In genomic region chr18:2845175-2845574, GRCh38 we compare ENCODE assay signal across 21 cellular contexts. TPM values are rescaled to one million over a fixed set of nuclear protein-coding genes. Genes with fewer than 3 reads are reported as not detected.
A peak's percentile ranks its signal among the peaks of the same experiment; 100 is the strongest.
DNase-seq lines count a peak whose midpoint lies in the region; ATAC-seq, FAIRE-seq and TF ChIP-seq lines count a peak whose summit lies in the region.
"Had no signal": no experiment of that assay in that cellular context is flagged by ENCODE, and none has a peak within 500 bp of the region (broad histone marks: within the 10 kb centered on the region; RNA-seq: fewer than 3 reads in every experiment).

No MANE protein-coding gene starts in this region.

- no peak for TF ChIP-seq CTCF in cardiac muscle cell (IDR thresholded peaks at IDR 0.05; ENCODE audit: low read depth, low read length)
- TF ChIP-seq CTCF in activated B cell treated with CpG ODN at 0.5 μM for 24 hours (IDR thresholded peaks at IDR 0.05): no peak
- TF ChIP-seq CTCF in coronary artery (IDR thresholded peaks at IDR 0.05): no peak

- POLR2A ChIA-PET in activated B cell treated with CpG ODN at 0.5 μM for 24 hours (lab: Charles Lee): interaction anchor here (0.6 to 1.7 kb wide), 3 partner anchors 9 to 402 kb away, joined by 3 to 8 read pairs (median 6); partner anchors contain the start of gene MYL12A

- peak overlapping the region; percentile 1 for H3K4me3 Mint-ChIP-seq in activated B cell treated with CpG ODN at 0.5 μM for 24 hours
- H3K4me3 Mint-ChIP-seq in naive B cell: peak overlapping the region in 5 of 8 donors; percentile 2 to 91 (median 84)

- H3K36me3 Mint-ChIP-seq in activated B cell treated with CpG ODN at 0.5 μM for 24 hours (ENCODE audit: low read depth) (peaks cover 8% of the 10 kb centered on the region), naive B cell (no peaks in the 10 kb centered on the region)

- H3K36me3 ChIP-seq in cardiac muscle cell: no peaks in the 10 kb centered on the region
- H3K36me3 ChIP-seq: MG63, Peyer's patch had no signal

- H3K27me3 Mint-ChIP-seq in activated B cell treated with CpG ODN at 0.5 μM for 24 hours (no peaks in the 10 kb centered on the region), naive B cell (peaks cover under 1 to 16% (median 11%) of the 10 kb centered on the region in 3 donors)

- H3K4me1 ChIP-seq in cardiac muscle cell (ENCODE audit: low read depth): peaks cover 12% of the 10 kb centered on the region

- DNase-seq in cardiac muscle cell (ENCODE audit: low read depth in 1 of 2, low spot score in 1 of 2): no peak
- DNase-seq in Right ventricle myocardium inferior (ENCODE audit: missing footprints): no peak
- no peak for DNase-seq in activated B cell treated with CpG ODN at 0.5 μM for 24 hours
- DNase-seq in naive B cell: no peak
- no peak for DNase-seq in GM12892 (ENCODE audit: insufficient read length)
- DNase-seq in GM19239 (ENCODE audit: insufficient read length, low spot score): no peak
- no peak for DNase-seq in NCI-H446 (lab: John Stamatoyannopoulos, UW)
- DNase-seq in coronary artery (ENCODE audit: low spot score): no peak
- DNase-seq: C1 segment of cervical spinal cord, Calu3, KG1, MG63, NCI-H1105 treated with DMSO at 0.1 percent for 48 hours, NCI-H187 treated with DMSO at 0.1 percent for 48 hours, NCI-H2171, NCI-H510A, SHP77 treated with DMSO at 0.1 percent for 48 hours had no signal

- ATAC-seq in Right ventricle myocardium inferior (no peak), activated B cell treated with CpG ODN at 0.5 μM for 24 hours (ENCODE audit: low read depth) (no peak), naive B cell (ENCODE audit: low read depth in 2 of 2) (no peak)

- no peaks in the 10 kb centered on the region for H3K9me3 Mint-ChIP-seq in activated B cell treated with CpG ODN at 0.5 μM for 24 hours
- H3K9me3 Mint-ChIP-seq in naive B cell: no peaks in the 10 kb centered on the region

- intact Hi-C loops in Right ventricle myocardium inferior (cut with DNase I): no loop called here
- intact Hi-C loops in activated B cell treated with CpG ODN at 0.5 μM for 24 hours (cut with micrococcal nuclease): loop anchor here (5.0 kb wide), 4 partner anchors 37 to 742 kb away; no protein-coding TSS in a partner anchor

- no peak for FAIRE-seq in GM12892 (lab: Jason Lieb, UNC)
- FAIRE-seq in GM19239 (lab: Jason Lieb, UNC): no peak
- FAIRE-seq: GM12891, HTR-8/SVneo had no signal

- H3K4me1 Mint-ChIP-seq in activated B cell treated with CpG ODN at 0.5 μM for 24 hours (peaks cover 52% of the 10 kb centered on the region), naive B cell (peaks cover 29 to 31% (median 30%) of the 10 kb centered on the region in 3 donors)

- H3K27ac Mint-ChIP-seq in activated B cell treated with CpG ODN at 0.5 μM for 24 hours (peak overlapping the region; percentile 41), naive B cell (peak overlapping the region in 5 of 6 donors; percentile 82 to 97 (median 93))

- CTCF ChIA-PET in activated B cell treated with CpG ODN at 0.5 μM for 24 hours (lab: Charles Lee): interaction anchor here (1.1 kb wide), 1 partner anchor 52 kb away, joined by 3 read pairs; no protein-coding TSS in a partner anchor

- H3K4me3 ChIP-seq in cardiac muscle cell (no peak overlapping the region), coronary artery (no peak overlapping the region)
- H3K4me3 ChIP-seq: MG63, Peyer's patch had no signal

- H3K9me3 ChIP-seq in cardiac muscle cell (ENCODE audit: low read depth): no peaks in the 10 kb centered on the region
- H3K9me3 ChIP-seq: MG63, Peyer's patch had no signal

- H3K27ac ChIP-seq in cardiac muscle cell (peak overlapping the region; percentile 22), coronary artery (no peak overlapping the region)
- H3K27ac ChIP-seq: GM23248 had no signal

- no peaks in the 10 kb centered on the region for H3K27me3 ChIP-seq in cardiac muscle cell

- TF ChIP-seq POLR2A in GM12892 (IDR thresholded peaks at IDR 0.05; ENCODE audit: low read depth, low read length): no peak

RNA-seq across cellular contexts. Expression of gene EMILIN2, which starts 1.6 kb away (rescaled TPM):
- total RNA-seq in cardiac muscle cell (75.9 and 134 TPM in 2 replicates), Right ventricle myocardium inferior (24.6 TPM), activated B cell treated with CpG ODN at 0.5 μM for 24 hours (73.0 and 80.9 TPM in 2 replicates)
- polyA plus RNA-seq in cardiac muscle cell (96.8 and 116 TPM in 2 replicates), naive B cell (ENCODE audit: low read depth in 6 of 6) (1 to 10 TPM in 5 of 6 donors, not detected in 1; 1.2 to 2.2 (median 1.5) TPM)
- 3.8 TPM for polyA plus RNA-seq in GM12892 (2012; ENCODE audit: missing spikeins)
